8 cellular contexts compared by ENCODE assay signal in the genomic region with DNA sequence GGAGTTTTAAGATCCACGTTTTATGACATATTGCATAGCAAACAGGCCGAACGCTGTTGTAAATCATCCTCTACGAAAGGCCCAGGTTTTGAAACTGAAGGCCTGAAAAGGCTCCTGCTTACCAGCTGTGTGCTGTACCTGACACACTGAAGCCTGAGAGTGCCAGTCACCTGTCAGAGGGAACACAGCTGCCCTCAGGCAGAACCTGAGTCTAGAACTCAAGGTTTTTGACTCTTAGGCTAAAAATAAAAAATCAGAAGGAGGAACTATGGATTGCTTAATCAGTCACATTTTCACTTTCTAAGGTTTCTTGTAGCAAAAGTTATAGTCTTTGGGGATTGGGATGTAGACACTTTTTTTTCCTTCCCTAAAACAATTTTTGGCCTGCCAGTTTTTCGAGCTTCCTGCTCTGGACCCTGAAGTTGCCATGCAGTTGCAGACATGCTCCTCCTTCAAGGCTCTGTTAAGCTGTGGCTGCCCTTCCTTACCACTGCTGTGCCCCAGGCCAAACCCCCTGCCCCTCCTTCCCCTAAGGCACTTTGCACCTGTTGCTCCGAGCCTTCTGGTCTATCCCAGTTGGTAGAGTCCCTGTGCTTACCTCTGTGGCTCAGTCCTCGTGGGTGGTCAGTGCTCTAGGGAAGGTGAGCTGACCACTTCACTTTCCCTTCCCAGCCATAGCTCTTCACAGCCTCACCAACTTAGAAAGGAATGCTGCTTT. TPM values are rescaled to one million over a fixed set of nuclear protein-coding genes. Genes with fewer than 3 reads are reported as not detected.
DNase-seq lines count a peak whose midpoint lies in the region; ATAC-seq, FAIRE-seq and TF ChIP-seq lines count a peak whose summit lies in the region.

No MANE protein-coding gene starts in this region.

- no peaks in the 10 kb centered on the region for H3K27me3 Mint-ChIP-seq in endodermal cell (ENCODE audit: insufficient read depth)

- peaks cover 13% of the 10 kb centered on the region for H3K36me3 ChIP-seq in endodermal cell (ENCODE audit: control insufficient read depth, insufficient read depth, low read length)

- peaks cover 3% of the 10 kb centered on the region for H3K4me1 ChIP-seq in endodermal cell (ENCODE audit: control insufficient read depth, insufficient read depth, low read length)

- no peak overlapping the region for H3K4me3 ChIP-seq in endodermal cell (ENCODE audit: low read length)

- peaks cover 26% of the 10 kb centered on the region for H3K36me3 Mint-ChIP-seq in endodermal cell (ENCODE audit: low read depth)

- H3K9me3 ChIP-seq in endodermal cell (ENCODE audit: control insufficient read depth, low read length): no peaks in the 10 kb centered on the region

- no peak for TF ChIP-seq CTCF in endodermal cell (conservative IDR thresholded peaks at IDR 0.05)

- H3K9ac ChIP-seq in endodermal cell (ENCODE audit: extremely low read depth, low read length, poor library complexity, severe bottlenecking): no peak overlapping the region

- H3K27ac Mint-ChIP-seq in endodermal cell: peak overlapping the region; percentile 53

- ATAC-seq in HG03378 (IDR thresholded peaks at IDR 0.05; ENCODE audit: unreplicated experiment) (no peak), HG02571 (IDR thresholded peaks at IDR 0.05; ENCODE audit: unreplicated experiment) (no peak), HG03460 (IDR thresholded peaks at IDR 0.05; ENCODE audit: unreplicated experiment) (no peak)

- WGBS in endodermal cell (ENCODE audit: insufficient coverage in 1 of 2, insufficient read length in 1 of 2), 2 experiments: 83 to 87% methylated on average over 5 to 6 of the region's 7 CpGs

- no peak overlapping the region for H3K4me3 Mint-ChIP-seq in endodermal cell

- H3K27me3 ChIP-seq in endodermal cell (ENCODE audit: control insufficient read depth, insufficient read depth, low read length, poor library complexity, severe bottlenecking): no peaks in the 10 kb centered on the region

- peak overlapping the region; percentile 28 for H3K27ac ChIP-seq in endodermal cell (ENCODE audit: low read depth, low read length)

- DNase-seq in GM19239 (ENCODE audit: insufficient read length, low spot score): no peak
- peak; percentile 79 for DNase-seq in NOMO-1 treated with DMSO at 0.1 percent for 48 hours (lab: John Stamatoyannopoulos, UW; ENCODE audit: unreplicated experiment)
- DNase-seq in endodermal cell: peak; percentile 59
- peak; percentile 7 for DNase-seq in putamen (ENCODE audit: low spot score)
- no peak for DNase-seq in midbrain (lab: John Stamatoyannopoulos, UW)

- H3K9me3 Mint-ChIP-seq in endodermal cell: no peaks in the 10 kb centered on the region

- FAIRE-seq in GM19239 (lab: Jason Lieb, UNC): peak; percentile 71

- peaks cover 9% of the 10 kb centered on the region for H3K4me1 Mint-ChIP-seq in endodermal cell

RNA-seq across cellular contexts. Expression of a gene that starts 56.6 kb away (rescaled TPM):
- 10 to 100 TPM; 12.8 to 14.1 TPM for total RNA-seq in endodermal cell
- 9.3 TPM for polyA plus RNA-seq in endodermal cell (2013, experiment 1 of 2)
- 8.9 TPM for polyA plus RNA-seq in endodermal cell (2013, experiment 2 of 2)

RNA-seq across cellular contexts. Expression of a gene that starts 56.6 kb away (rescaled TPM):
- total RNA-seq in endodermal cell: 10 to 100 TPM; 30.1 to 37.2 TPM
- polyA plus RNA-seq in endodermal cell (2013, experiment 1 of 2): 6.1 TPM
- 5.2 TPM for polyA plus RNA-seq in endodermal cell (2013, experiment 2 of 2)

Comparison
In these comparisons a context has a peak if more than half of its experiments do, and no peak if none do; other contexts are left out.
1. DNase-seq: peak in NOMO-1 treated with DMSO at 0.1 percent for 48 hours (single experiment), endodermal cell (single experiment) and putamen (single experiment); none in GM19239 (single experiment) and midbrain (single experiment).